In the genomic region with DNA sequence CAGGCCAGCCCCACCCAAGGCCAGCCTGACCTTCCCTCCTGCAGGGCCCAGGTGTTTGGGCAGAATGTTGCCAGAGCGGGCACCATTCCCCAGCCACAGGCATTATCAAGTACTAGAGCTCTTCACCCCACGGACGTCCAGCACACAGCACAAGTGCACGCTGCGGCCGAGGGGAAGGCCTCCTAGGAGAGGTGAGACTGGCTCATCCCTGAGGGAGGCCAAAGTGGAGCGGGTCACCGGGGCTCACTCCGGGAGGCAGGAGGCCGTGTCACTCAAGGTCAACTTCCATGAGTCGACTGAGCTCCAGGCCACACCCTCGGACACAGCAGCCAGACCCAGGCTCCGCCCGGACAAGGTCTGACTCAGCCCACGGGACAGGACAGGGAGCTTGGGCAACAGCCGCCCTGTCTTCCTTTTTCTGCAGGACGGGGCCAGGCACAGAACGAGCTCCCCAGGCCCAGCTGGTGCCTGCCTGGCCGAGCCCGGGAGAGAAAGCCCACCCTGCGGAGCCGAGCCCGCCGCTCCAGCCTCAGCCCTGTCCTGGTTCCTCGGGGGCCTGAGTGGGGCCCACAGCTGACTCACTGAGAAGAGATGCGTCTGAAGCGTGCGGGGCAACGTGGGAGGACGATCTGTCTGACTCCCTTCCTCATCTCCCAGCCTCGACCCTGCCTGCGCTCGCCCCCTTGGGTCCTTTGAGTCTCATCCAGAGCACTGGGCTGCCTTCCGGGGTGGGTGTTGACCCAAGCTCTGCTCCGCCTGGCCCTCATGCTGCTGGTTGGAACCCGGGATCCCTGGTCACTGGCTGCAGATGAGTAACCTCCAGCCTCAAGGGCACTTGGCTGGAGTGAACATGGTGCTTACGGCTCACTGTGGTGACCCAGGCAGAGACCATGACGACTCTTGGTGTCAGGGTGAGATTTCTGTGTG, we compare ENCODE assay signal across 9 cellular contexts. TPM values are rescaled to one million over a fixed set of nuclear protein-coding genes. Genes with fewer than 3 reads are reported as not detected.
DNase-seq lines count a peak whose midpoint lies in the region; ATAC-seq and TF ChIP-seq lines count a peak whose summit lies in the region.
"Had no signal": no experiment of that assay in that cellular context is flagged by ENCODE, and none has a peak within 500 bp of the region (broad histone marks: within the 10 kb centered on the region; RNA-seq: fewer than 3 reads in every experiment).

No MANE protein-coding gene starts in this region.

- peaks cover 15% of the 10 kb centered on the region for H3K27me3 Mint-ChIP-seq in glutamatergic neuron (ENCODE audit: unreplicated experiment)

- H3K36me3 Mint-ChIP-seq in glutamatergic neuron (ENCODE audit: unreplicated experiment): peaks cover 5% of the 10 kb centered on the region
- H3K36me3 Mint-ChIP-seq: activated naive CD8-positive, alpha-beta T cell had no signal

- intact Hi-C loops in sciatic nerve (cut with DNase I): no loop called here

- DNase-seq in GM04503 (ENCODE audit: low read depth) (peak; percentile 68), SKM-1 treated with dmso at 0.1 percent for 144 hours (lab: John Stamatoyannopoulos, UW; ENCODE audit: unreplicated experiment) (peak; percentile 93), glutamatergic neuron (peak; percentile 39), sciatic nerve (ENCODE audit: low spot score) (peak; percentile 87), NCI-H2171 (lab: John Stamatoyannopoulos, UW) (no peak), NCI-H526 treated with DMSO at 0.1 percent for 48 hours (lab: John Stamatoyannopoulos, UW) (no peak), NCI-H1694 treated with DMSO at 0.1 percent for 48 hours (lab: John Stamatoyannopoulos, UW) (no peak), NCI-H510A (lab: John Stamatoyannopoulos, UW) (no peak)

- H3K4me3 Mint-ChIP-seq in glutamatergic neuron (ENCODE audit: unreplicated experiment): no peak overlapping the region
- H3K4me3 Mint-ChIP-seq: activated naive CD8-positive, alpha-beta T cell had no signal

- no peak for TF ChIP-seq CTCF in glutamatergic neuron (IDR thresholded peaks at IDR 0.05; ENCODE audit: partially characterized antibody, unreplicated experiment)

- no peaks in the 10 kb centered on the region for H3K4me1 Mint-ChIP-seq in glutamatergic neuron (ENCODE audit: low read depth, unreplicated experiment)

- peaks cover 4% of the 10 kb centered on the region for H3K9me3 Mint-ChIP-seq in glutamatergic neuron (ENCODE audit: unreplicated experiment)

- ATAC-seq in sciatic nerve: peak; percentile 84

- H3K27ac Mint-ChIP-seq in glutamatergic neuron (ENCODE audit: unreplicated experiment): no peak overlapping the region
- H3K27ac Mint-ChIP-seq: activated naive CD8-positive, alpha-beta T cell had no signal

RNA-seq across cellular contexts. Expression of a gene that starts 1.6 kb away (rescaled TPM):
- total RNA-seq in glutamatergic neuron (ENCODE audit: unreplicated experiment) (not detected), sciatic nerve (11.4 TPM)

RNA-seq across cellular contexts. Expression of a gene that starts 13.0 kb away (rescaled TPM):
- 13.6 TPM for total RNA-seq in glutamatergic neuron (ENCODE audit: unreplicated experiment)
- total RNA-seq in sciatic nerve: 14.6 TPM

RNA-seq across cellular contexts. Expression of a gene that starts 13.2 kb away (rescaled TPM):
- total RNA-seq in glutamatergic neuron (ENCODE audit: unreplicated experiment) (230 TPM), sciatic nerve (174 TPM)

RNA-seq across cellular contexts. Expression of a gene that starts 18.3 kb away (rescaled TPM):
- total RNA-seq in glutamatergic neuron (ENCODE audit: unreplicated experiment) (122 TPM), sciatic nerve (50.3 TPM)

Comparison
In these comparisons a context has a peak if more than half of its experiments do, and no peak if none do; other contexts are left out.
1. DNase-seq: peak in GM04503 (single experiment), SKM-1 treated with dmso at 0.1 percent for 144 hours (single experiment), glutamatergic neuron (single experiment) and sciatic nerve (single experiment); none in NCI-H2171 (single experiment), NCI-H526 treated with DMSO at 0.1 percent for 48 hours (single experiment), NCI-H1694 treated with DMSO at 0.1 percent for 48 hours (single experiment) and NCI-H510A (single experiment).
2. RNA of a gene that starts 1.6 kb away (total RNA-seq): 11.4 TPM in sciatic nerve (single experiment); not detected in glutamatergic neuron (single experiment); every median in the first group is over 10 times any median in the second.